Comparison of ENCODE assay signal across 1 cellular context in the genomic region with DNA sequence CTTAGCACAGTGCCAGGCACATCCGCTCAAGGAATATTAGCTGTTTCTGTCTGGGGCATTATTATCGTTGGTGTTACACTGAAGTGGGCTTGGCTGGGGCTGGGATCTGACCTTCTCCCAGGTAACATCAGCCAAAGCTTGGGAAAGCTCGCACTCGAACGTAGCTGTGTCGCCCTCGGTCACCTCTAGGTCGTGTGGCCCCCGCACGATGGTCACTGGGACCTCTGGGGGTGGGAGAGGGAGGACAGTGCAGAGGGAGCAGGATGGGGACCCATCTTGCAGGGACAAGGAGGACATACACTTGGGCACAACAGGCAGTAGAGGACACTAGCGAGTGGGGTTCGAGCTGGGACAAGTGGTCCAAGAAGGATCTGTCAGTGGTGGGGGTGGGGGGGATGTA.
TF ChIP-seq lines count a peak whose summit lies in the region.

No MANE protein-coding gene starts in this region.

TF ChIP-seq in neural cell, 6 proteins besides CTCF, POLR2A, EP300 and RAD21:
- TF ChIP-seq MXI1 (conservative IDR thresholded peaks at IDR 0.05; ENCODE audit: poor library complexity, severe bottlenecking) (no peak), EZH2 (IDR thresholded peaks at IDR 0.05; ENCODE audit: borderline replicate concordance, insufficient read depth, low read length, poor library complexity, severe bottlenecking) (no peak), TAF1 (IDR thresholded peaks at IDR 0.05; ENCODE audit: low read depth) (no peak), SMC3 (conservative IDR thresholded peaks at IDR 0.05; ENCODE audit: poor library complexity) (no peak), POLR2AphosphoS5 (IDR thresholded peaks at IDR 0.05) (no peak)
- TF ChIP-seq, protein P1, sequence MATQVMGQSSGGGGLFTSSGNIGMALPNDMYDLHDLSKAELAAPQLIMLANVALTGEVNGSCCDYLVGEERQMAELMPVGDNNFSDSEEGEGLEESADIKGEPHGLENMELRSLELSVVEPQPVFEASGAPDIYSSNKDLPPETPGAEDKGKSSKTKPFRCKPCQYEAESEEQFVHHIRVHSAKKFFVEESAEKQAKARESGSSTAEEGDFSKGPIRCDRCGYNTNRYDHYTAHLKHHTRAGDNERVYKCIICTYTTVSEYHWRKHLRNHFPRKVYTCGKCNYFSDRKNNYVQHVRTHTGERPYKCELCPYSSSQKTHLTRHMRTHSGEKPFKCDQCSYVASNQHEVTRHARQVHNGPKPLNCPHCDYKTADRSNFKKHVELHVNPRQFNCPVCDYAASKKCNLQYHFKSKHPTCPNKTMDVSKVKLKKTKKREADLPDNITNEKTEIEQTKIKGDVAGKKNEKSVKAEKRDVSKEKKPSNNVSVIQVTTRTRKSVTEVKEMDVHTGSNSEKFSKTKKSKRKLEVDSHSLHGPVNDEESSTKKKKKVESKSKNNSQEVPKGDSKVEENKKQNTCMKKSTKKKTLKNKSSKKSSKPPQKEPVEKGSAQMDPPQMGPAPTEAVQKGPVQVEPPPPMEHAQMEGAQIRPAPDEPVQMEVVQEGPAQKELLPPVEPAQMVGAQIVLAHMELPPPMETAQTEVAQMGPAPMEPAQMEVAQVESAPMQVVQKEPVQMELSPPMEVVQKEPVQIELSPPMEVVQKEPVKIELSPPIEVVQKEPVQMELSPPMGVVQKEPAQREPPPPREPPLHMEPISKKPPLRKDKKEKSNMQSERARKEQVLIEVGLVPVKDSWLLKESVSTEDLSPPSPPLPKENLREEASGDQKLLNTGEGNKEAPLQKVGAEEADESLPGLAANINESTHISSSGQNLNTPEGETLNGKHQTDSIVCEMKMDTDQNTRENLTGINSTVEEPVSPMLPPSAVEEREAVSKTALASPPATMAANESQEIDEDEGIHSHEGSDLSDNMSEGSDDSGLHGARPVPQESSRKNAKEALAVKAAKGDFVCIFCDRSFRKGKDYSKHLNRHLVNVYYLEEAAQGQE (IDR thresholded peaks at IDR 0.05; ENCODE audit: borderline replicate concordance) = no peak
TF ChIP-seq in neural cell: peak in this region for 0.
